In genomic region chr11:128196235-128196634, GRCh38 we compare ENCODE assay signal across 17 cellular contexts.
"Had no signal": no experiment of that assay in that cellular context is flagged by ENCODE, and none has a peak within 500 bp of the region (broad histone marks: within the 10 kb centered on the region; RNA-seq: fewer than 3 reads in every experiment).

No MANE protein-coding gene starts in this region.

- ATAC-seq: esophagus mucosa; heart left ventricle; left lobe of liver; psoas muscle; right lobe of liver; stimulated activated naive B cell treated with anti-CD40 and anti-IgM and Interleukin-4, amounts not matched to agents 10 μg/mL and 1 μg/mL and 100 μg/mL, for 72 hours; WTC11 had no signal

- H3K4me3 Mint-ChIP-seq: activated naive CD4-positive, alpha-beta T cell treated with anti-CD3 and anti-CD28 coated beads for 36 hours; nephron; stimulated activated naive B cell treated with anti-CD40 and anti-IgM and Interleukin-4, amounts not matched to agents 10 μg/mL and 1 μg/mL and 100 μg/mL, for 72 hours; WTC11 had no signal

- H3K36me3 ChIP-seq: brain microvascular endothelial cell, heart left ventricle, right lobe of liver, spleen, upper lobe of left lung had no signal

- H3K9me3 ChIP-seq: heart left ventricle, psoas muscle, right lobe of liver, spleen, upper lobe of left lung had no signal

- H3K27me3 ChIP-seq: brain microvascular endothelial cell, heart left ventricle, right lobe of liver, spleen, upper lobe of left lung had no signal

- H3K27ac Mint-ChIP-seq: nephron; stimulated activated naive B cell treated with anti-CD40 and anti-IgM and Interleukin-4, amounts not matched to agents 10 μg/mL and 1 μg/mL and 100 μg/mL, for 72 hours; WTC11 had no signal

- H3K4me3 ChIP-seq: dorsolateral prefrontal cortex, heart left ventricle, psoas muscle, right lobe of liver, spleen, upper lobe of left lung had no signal

- H3K36me3 Mint-ChIP-seq: stimulated activated naive B cell treated with anti-CD40 and anti-IgM and Interleukin-4, amounts not matched to agents 10 μg/mL and 1 μg/mL and 100 μg/mL, for 72 hours; WTC11 had no signal

- H3K4me1 Mint-ChIP-seq: WTC11 had no signal

- H3K27me3 Mint-ChIP-seq: stimulated activated naive B cell treated with anti-CD40 and anti-IgM and Interleukin-4, amounts not matched to agents 10 μg/mL and 1 μg/mL and 100 μg/mL, for 72 hours had no signal

- H3K27ac ChIP-seq: brain microvascular endothelial cell, dorsolateral prefrontal cortex, heart left ventricle, psoas muscle, right lobe of liver had no signal

- DNase-seq: activated CD4-positive, alpha-beta T cell treated with anti-CD3 and anti-CD28 coated beads for 48 hours; activated CD8-positive, alpha-beta memory T cell treated with anti-CD3 and anti-CD28 coated beads for 24 hours; activated naive CD4-positive, alpha-beta T cell treated with anti-CD3 and anti-CD28 coated beads for 36 hours; amniotic stem cell; brain microvascular endothelial cell; dorsolateral prefrontal cortex; heart left ventricle; psoas muscle; right lobe of liver; spleen; stimulated activated CD4-positive, alpha-beta T cell treated with anti-CD3 and anti-CD28 coated beads, Interleukin-1b, Interleukin-23, amount 100 ng/mL, for 48 hours; stimulated activated naive B cell treated with anti-CD40 and anti-IgM and Interleukin-4, amounts not matched to agents 10 μg/mL and 1 μg/mL and 100 μg/mL, for 72 hours; upper lobe of left lung had no signal
